In the genomic region with DNA sequence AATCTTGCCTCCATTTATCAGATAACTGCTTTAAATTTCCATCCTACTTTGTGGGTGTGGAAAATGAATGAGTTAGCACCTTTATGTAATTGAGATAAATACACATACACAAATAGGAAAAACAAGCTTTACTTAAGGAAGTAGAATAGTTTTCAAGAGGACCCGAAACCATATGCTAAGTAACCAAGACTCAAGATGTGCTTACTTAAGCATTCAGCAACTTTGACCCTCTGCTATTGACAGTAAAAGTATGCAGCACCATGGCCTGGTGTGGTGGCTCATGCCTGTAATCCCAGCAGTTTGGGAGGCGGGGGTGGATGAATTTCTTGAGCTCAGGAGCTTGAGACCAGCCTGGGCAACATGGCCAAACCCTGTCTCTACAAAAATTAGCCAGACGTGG, we compare ENCODE assay signal across 29 cellular contexts. TPM values are rescaled to one million over a fixed set of nuclear protein-coding genes. Genes with fewer than 3 reads are reported as not detected.
DNase-seq lines count a peak whose midpoint lies in the region; ATAC-seq and TF ChIP-seq lines count a peak whose summit lies in the region.
"Had no signal": no experiment of that assay in that cellular context is flagged by ENCODE, and none has a peak within 500 bp of the region (broad histone marks: within the 10 kb centered on the region; RNA-seq: fewer than 3 reads in every experiment).

No MANE protein-coding gene starts in this region.

- DNase-seq in GM12865 (ENCODE audit: low read depth) (peak; percentile 9), RPMI8226 (peak; percentile 7), HAP-1 (ENCODE audit: low spot score in 2 of 2) (no peak), SW480 (ENCODE audit: low spot score) (no peak)
- DNase-seq: activated CD8-positive, alpha-beta T cell treated with anti-CD3 and anti-CD28 coated beads for 36 hours; activated effector memory CD4-positive, alpha-beta T cell treated with Interleukin-2 at 50 U/mL for 16 hours; aorta; CD4-positive, CD25-positive, alpha-beta regulatory T cell; dermis blood vessel endothelial cell; gastrocnemius medialis; H7; hypothalamus; immature natural killer cell; KG1; left colon; mesenchymal stem cell; NCI-H187 treated with DMSO at 0.1 percent for 48 hours; NCI-H526; right lobe of liver; SJCRH30; stimulated activated CD4-positive, alpha-beta T cell treated with anti-CD3 and anti-CD28 coated beads, Interleukin-4, amount 100 ng/mL, for 24 hours; substantia nigra had no signal

- peak; percentile 31 for ATAC-seq in HG02759 (IDR thresholded peaks at IDR 0.05; ENCODE audit: unreplicated experiment)
- no peak for ATAC-seq in HG03460 (IDR thresholded peaks at IDR 0.05; ENCODE audit: unreplicated experiment)
- ATAC-seq: activated CD8-positive, alpha-beta T cell treated with anti-CD3 and anti-CD28 coated beads for 36 hours; gastrocnemius medialis; left colon; stimulated activated effector memory CD8-positive, alpha-beta T cell treated with anti-CD3 and anti-CD28 coated beads, Interleukin-12 subunit alpha, Interleukin-12 subunit beta, amount 100 ng/mL, for 72 hours had no signal

- peak overlapping the region; percentile 51 for H3K27ac ChIP-seq in skeletal muscle tissue (ENCODE audit: low read depth, low read length)
- H3K27ac ChIP-seq: cardiac muscle cell, gastrocnemius medialis, right lobe of liver, SJCRH30 had no signal

- no peak overlapping the region for H3K9ac ChIP-seq in skeletal muscle tissue (ENCODE audit: low read depth in 1 of 3, low read length in 3 of 3)

- H3K4me1 ChIP-seq in skeletal muscle tissue (ENCODE audit: control insufficient read depth in 3 of 3, insufficient read depth in 3 of 3, low read length in 3 of 3), result no peaks in the 10 kb centered on the region
- no peaks in the 10 kb centered on the region for H3K4me1 ChIP-seq in HAP-1
- H3K4me1 ChIP-seq: gastrocnemius medialis, SJCRH30 had no signal

- H3K9me3 ChIP-seq in skeletal muscle tissue (ENCODE audit: control insufficient read depth in 3 of 3, low read length in 3 of 3) (no peaks in the 10 kb centered on the region), HAP-1 (no peaks in the 10 kb centered on the region)
- H3K9me3 ChIP-seq: gastrocnemius medialis, right lobe of liver, SJCRH30 had no signal

- no peak for TF ChIP-seq CTCF in GM12865 (IDR thresholded peaks at IDR 0.05; ENCODE audit: insufficient read depth, low read depth, low read length, missing control alignments)

- H3K4me3 ChIP-seq in GM12865 (ENCODE audit: low read depth, low read length) (no peak overlapping the region), skeletal muscle tissue (ENCODE audit: low read length in 3 of 3) (no peak overlapping the region), HAP-1 (no peak overlapping the region)
- H3K4me3 ChIP-seq: cardiac muscle cell, gastrocnemius medialis, right lobe of liver, SJCRH30 had no signal

- in situ Hi-C loops in HAP-1 (cut with MboI; ENCODE audit: low sequenced_read_pairs), result no loop called here

- H3K27me3 ChIP-seq in skeletal muscle tissue (ENCODE audit: control insufficient read depth in 3 of 3, insufficient read depth in 3 of 3, low read length in 3 of 3) (no peaks in the 10 kb centered on the region), HAP-1 (ENCODE audit: low read depth) (no peaks in the 10 kb centered on the region)
- H3K27me3 ChIP-seq: cardiac muscle cell, gastrocnemius medialis, right lobe of liver, SJCRH30 had no signal

- H3K36me3 ChIP-seq in skeletal muscle tissue (ENCODE audit: control insufficient read depth in 3 of 3, insufficient read depth in 3 of 3, low read length in 3 of 3) (no peaks in the 10 kb centered on the region), HAP-1 (replicated peaks) (no peaks in the 10 kb centered on the region)
- H3K36me3 ChIP-seq: cardiac muscle cell, gastrocnemius medialis, right lobe of liver, SJCRH30 had no signal

RNA-seq across cellular contexts. Expression of a gene that starts 29.9 kb away (rescaled TPM):
- not detected for total RNA-seq in skeletal muscle tissue
- total RNA-seq: activated CD8-positive, alpha-beta T cell treated with anti-CD3 and anti-CD28 coated beads for 36 hours; Daoy; dermis blood vessel endothelial cell; left colon; myocyte; SJCRH30 had no signal

RNA-seq across cellular contexts. Expression of a gene that starts 45.8 kb away (rescaled TPM):
- total RNA-seq in skeletal muscle tissue, result 4.7 TPM
- total RNA-seq: Daoy, myocyte, SJCRH30 had no signal

RNA-seq across cellular contexts. Expression of a gene that starts 59.0 kb away (rescaled TPM):
- total RNA-seq in skeletal muscle tissue, result 14.6 TPM
- total RNA-seq: activated CD8-positive, alpha-beta T cell treated with anti-CD3 and anti-CD28 coated beads for 36 hours; CD4-positive, CD25-positive, alpha-beta regulatory T cell; Daoy; dermis blood vessel endothelial cell; myocyte; right lobe of liver; SJCRH30 had no signal

Comparison
In these comparisons a context has a peak if more than half of its experiments do, and no peak if none do; other contexts are left out.
1. DNase-seq: peak in GM12865 (single experiment) and RPMI8226 (single experiment); none in HAP-1 (0 of 2) and SW480 (single experiment).